ENCODE assay signal across 14 cellular contexts in the genomic region with DNA sequence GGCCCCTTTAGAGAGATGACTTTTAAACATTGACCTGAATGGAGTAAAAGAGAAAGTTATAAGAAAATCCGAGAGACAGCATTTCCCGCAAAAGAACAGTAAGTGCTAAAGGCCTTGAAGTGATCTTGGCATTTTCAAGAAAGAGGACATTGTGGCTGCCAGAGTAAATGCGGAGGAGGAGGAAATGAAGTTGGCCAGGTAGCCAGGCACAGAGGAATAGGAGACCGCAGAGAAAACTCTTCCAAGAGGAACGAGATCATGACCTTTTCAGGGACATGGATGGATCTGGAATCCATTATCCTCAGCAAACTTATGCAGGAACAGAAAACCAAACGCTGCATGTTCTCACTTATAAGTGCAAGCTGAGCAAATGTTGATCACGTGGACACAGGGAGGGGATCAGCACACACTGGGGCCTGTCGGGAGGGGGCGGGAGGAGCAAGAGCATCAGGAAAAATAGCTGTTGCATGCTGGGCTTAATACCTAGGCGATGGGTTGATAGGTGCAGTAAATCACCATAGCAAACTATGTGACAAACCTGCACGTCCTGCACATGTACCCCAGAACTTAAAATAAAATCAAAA. TPM values are rescaled to one million over a fixed set of nuclear protein-coding genes. Genes with fewer than 3 reads are reported as not detected.
DNase-seq lines count a peak whose midpoint lies in the region; ATAC-seq and TF ChIP-seq lines count a peak whose summit lies in the region.
"Had no signal": no experiment of that assay in that cellular context is flagged by ENCODE, and none has a peak within 500 bp of the region (broad histone marks: within the 10 kb centered on the region; RNA-seq: fewer than 3 reads in every experiment).

No MANE protein-coding gene starts in this region.

- peaks cover 2% of the 10 kb centered on the region; the same call in 2 of the 3 replicates for H3K36me3 Mint-ChIP-seq in GM23338 (ENCODE audit: low read depth)

- no peak overlapping the region for H3K4me3 Mint-ChIP-seq in GM23338
- H3K4me3 Mint-ChIP-seq: activated T-cell treated with anti-CD3 and anti-CD28 coated beads, Interleukin-2, amount 50 U/mL, for 24 hours; CD8-positive, alpha-beta T cell had no signal

- no peak for TF ChIP-seq POLR2A in sigmoid colon (IDR thresholded peaks at IDR 0.05)

- H3K27me3 Mint-ChIP-seq in GM23338 (ENCODE audit: insufficient read depth, low read depth, poor library complexity) = peaks cover 2% of the 10 kb centered on the region
- H3K27me3 Mint-ChIP-seq: activated T-cell treated with anti-CD3 and anti-CD28 coated beads, Interleukin-2, amount 50 U/mL, for 24 hours had no signal

- H3K9me3 ChIP-seq in sigmoid colon = no peaks in the 10 kb centered on the region
- H3K9me3 ChIP-seq in MG63 = no peaks in the 10 kb centered on the region

- no peaks in the 10 kb centered on the region; the same call in 1 of the 2 replicates for H3K79me2 ChIP-seq in GM23338 (replicated peaks; ENCODE audit: insufficient read depth)

- no peak overlapping the region for H2AFZ ChIP-seq in GM23338

- 84 to 90% methylated on average over 11 of the region's 11 CpGs for WGBS in sigmoid colon, 2 donors

- DNase-seq in GM23338 (ENCODE audit: low spot score) (no peak), NCI-H187 (lab: John Stamatoyannopoulos, UW) (peak; percentile 83 to 90), fibroblast of mammary gland (ENCODE audit: low read depth) (peak; percentile 38), sigmoid colon (peak; percentile 65), OCI-M1 (lab: John Stamatoyannopoulos, UW) (no peak), MG63 (no peak)
- DNase-seq: activated T-cell treated with anti-CD3 and anti-CD28 coated beads, Interleukin-2, amount 50 U/mL, for 24 hours; CD8-positive, alpha-beta T cell; foreskin melanocyte; MV-4-11; PC-3; stimulated activated CD4-positive, alpha-beta T cell treated with anti-CD3 and anti-CD28 coated beads, Interleukin-4, amount 100 ng/mL, for 24 hours; stimulated activated naive CD8-positive, alpha-beta T cell treated with anti-CD3 and anti-CD28 coated beads, Interleukin-15, Interleukin-2, amounts not matched to agents 100 U/mL and 50 U/mL, for 24 hours had no signal

- H3K9me2 ChIP-seq in GM23338 (ENCODE audit: insufficient read depth) = no peaks in the 10 kb centered on the region

- intact Hi-C loops in sigmoid colon (cut with DNase I) = no loop called here

- H3K4me1 ChIP-seq in GM23338 (ENCODE audit: insufficient read depth) (no peaks in the 10 kb centered on the region), sigmoid colon (peaks cover 0 to 10% (median 4%) of the 10 kb centered on the region in 4 donors)

- TF ChIP-seq CTCF in GM23338 (conservative IDR thresholded peaks at IDR 0.05; ENCODE audit: low read depth in 2 of 2) (no peak), fibroblast of mammary gland (conservative IDR thresholded peaks at IDR 0.05; ENCODE audit: control insufficient read depth, insufficient read depth, low read depth, low read length) (no peak), sigmoid colon (IDR thresholded peaks at IDR 0.05) (no peak)

- no peaks in the 10 kb centered on the region for H3K27me3 ChIP-seq in GM23338 (ENCODE audit: insufficient read depth)
- H3K27me3 ChIP-seq in sigmoid colon = no peaks in the 10 kb centered on the region
- no peaks in the 10 kb centered on the region for H3K27me3 ChIP-seq in MG63

- H3K27ac ChIP-seq in GM23338 (ENCODE audit: low read depth) = peak overlapping the region; percentile 52; the same call in 1 of the 2 replicates
- H3K27ac ChIP-seq in sigmoid colon = peak overlapping the region in 2 of 4 donors; percentile 23 to 32

- H4K20me1 ChIP-seq in GM23338 (replicated peaks; ENCODE audit: insufficient read depth) = peaks cover 4% of the 10 kb centered on the region

- H3K27ac Mint-ChIP-seq in GM23338 = no peak overlapping the region
- H3K27ac Mint-ChIP-seq: activated T-cell treated with anti-CD3 and anti-CD28 coated beads, Interleukin-2, amount 50 U/mL, for 24 hours; CD8-positive, alpha-beta T cell had no signal

- H3K9me3 Mint-ChIP-seq in GM23338 = no peaks in the 10 kb centered on the region
- H3K9me3 Mint-ChIP-seq: activated T-cell treated with anti-CD3 and anti-CD28 coated beads, Interleukin-2, amount 50 U/mL, for 24 hours; CD8-positive, alpha-beta T cell had no signal

- no peaks in the 10 kb centered on the region for H3F3A ChIP-seq in GM23338 (replicated peaks; ENCODE audit: low read depth)

- H3K4me1 Mint-ChIP-seq in GM23338 = no peaks in the 10 kb centered on the region

- TF ChIP-seq EP300 in sigmoid colon (IDR thresholded peaks at IDR 0.05) = no peak

- H3K4me3 ChIP-seq in GM23338 (no peak overlapping the region), fibroblast of mammary gland (ENCODE audit: control insufficient read depth, low read depth, low read length) (no peak overlapping the region), sigmoid colon (no peak overlapping the region), MG63 (no peak overlapping the region)

- ATAC-seq in GM23338 (no peak), HG03571 (IDR thresholded peaks at IDR 0.05; ENCODE audit: unreplicated experiment) (no peak)
- ATAC-seq: CD8-positive, alpha-beta T cell; PC-3; stimulated activated naive CD8-positive, alpha-beta T cell treated with anti-CD3 and anti-CD28 coated beads, Interleukin-15, Interleukin-2, amounts not matched to agents 100 U/mL and 50 U/mL, for 24 hours had no signal

- H3K4me2 ChIP-seq in GM23338 = no peak overlapping the region

- H3K36me3 ChIP-seq in GM23338 (ENCODE audit: insufficient read depth) (no peaks in the 10 kb centered on the region; the same call in 1 of the 2 replicates), sigmoid colon (peaks cover 0 to 19% (median 0%) of the 10 kb centered on the region in 4 donors), MG63 (peaks cover 4% of the 10 kb centered on the region)

RNA-seq across cellular contexts. Expression of a gene that starts 49.7 kb away (rescaled TPM):
- 42.5 and 44.5 TPM in 2 replicates for total RNA-seq in GM23338 (2014; rRNA removed; shearing (Covaris generic))
- polyA plus RNA-seq in GM23338 (2016; fragmentation: Nextera tagmentation; extraction: Ambion mirVana) (6.0 and 7.9 TPM in 2 replicates), sigmoid colon (10 to 100 TPM; 10.6 to 12.0 (median 11.8) TPM)
- total RNA-seq in sigmoid colon = 10 to 100 TPM; 11.0 to 17.2 (median 13.4) TPM
- total RNA-seq in MG63 (2014; rRNA removed; shearing (Covaris generic); ENCODE audit: low replicate concordance) = 26.7 and 47.5 TPM in 2 replicates

RNA-seq across cellular contexts. Expression of a gene that starts 51.3 kb away (rescaled TPM):
- total RNA-seq in GM23338 (2014; rRNA removed; shearing (Covaris generic)) = 7.0 and 9.7 TPM in 2 replicates
- polyA plus RNA-seq in GM23338 (2016; fragmentation: Nextera tagmentation; extraction: Ambion mirVana) (4.2 and 4.7 TPM in 2 replicates), sigmoid colon (10 to 100 TPM; 10.9 to 13.6 (median 12.0) TPM)
- 1 to 10 TPM; 2.2 to 3.9 (median 2.6) TPM for total RNA-seq in sigmoid colon
- 12.3 and 20.2 TPM in 2 replicates for total RNA-seq in MG63 (2014; rRNA removed; shearing (Covaris generic); ENCODE audit: low replicate concordance)

Comparison
In these comparisons a context has a peak if more than half of its experiments do, and no peak if none do; other contexts are left out.
1. DNase-seq: peak in NCI-H187 (2 of 2), fibroblast of mammary gland (single experiment) and sigmoid colon (single experiment); none in GM23338 (single experiment), OCI-M1 (single experiment) and MG63 (single experiment).